ENCODE assay signal across 9 cellular contexts in the genomic region with DNA sequence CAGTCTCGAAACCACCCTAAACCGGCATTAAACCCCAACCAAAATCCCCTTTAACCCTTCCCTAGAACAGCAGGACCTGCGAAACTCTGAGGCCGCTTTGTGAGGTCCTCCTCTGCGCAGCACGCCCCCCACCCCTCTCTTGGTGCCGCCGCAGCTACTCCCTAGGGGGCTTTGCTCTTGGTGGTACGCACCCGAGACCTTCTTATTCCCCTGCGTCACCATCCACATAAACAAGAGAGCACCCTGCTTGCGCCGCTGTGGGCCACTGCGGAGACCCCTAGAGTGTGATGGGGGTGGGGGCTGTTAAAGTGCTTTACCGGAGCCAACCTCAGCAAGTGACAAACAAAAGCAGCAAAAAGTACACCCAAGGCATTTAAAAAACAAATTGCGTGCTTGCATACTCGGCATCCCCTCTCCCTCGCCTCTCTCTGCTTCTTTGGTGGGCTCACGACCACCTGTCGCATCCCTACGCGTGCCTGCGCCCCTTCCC. TPM values are rescaled to one million over a fixed set of nuclear protein-coding genes. Genes with fewer than 3 reads are reported as not detected.
DNase-seq lines count a peak whose midpoint lies in the region; TF ChIP-seq lines count a peak whose summit lies in the region.
"Had no signal": no experiment of that assay in that cellular context is flagged by ENCODE, and none has a peak within 500 bp of the region (broad histone marks: within the 10 kb centered on the region; RNA-seq: fewer than 3 reads in every experiment).

No MANE protein-coding gene starts in this region.

- DNase-seq in cardiac muscle cell (ENCODE audit: low read depth in 1 of 2, low spot score in 1 of 2) (no peak), cardiac septum (ENCODE audit: low spot score) (no peak), mesenteric fat pad (ENCODE audit: low spot score) (peak; percentile 83), transverse colon (no peak), G401 (ENCODE audit: low spot score) (no peak), LoVo (ENCODE audit: low spot score) (no peak), HEK293T (ENCODE audit: extremely low spot score) (no peak)

- H3K36me3 ChIP-seq in cardiac muscle cell (no peaks in the 10 kb centered on the region), transverse colon (no peaks in the 10 kb centered on the region)

- in situ Hi-C loops in transverse colon (cut with MboI; ENCODE audit: low pct_ligation_motif_present in 1 of 4, low pct_unique_long_range_greater_than_20kb in 1 of 4, low sequenced_read_pairs in 3 of 4) (loop anchor here (25.0 kb wide), 6 partner anchors 90 to 615 kb away; a partner anchor contains a TSS), G401 (cut with HindIII; ENCODE audit: low sequenced_read_pairs) (loop anchor here (25.0 kb wide), 1 partner anchor 610 kb away; no protein-coding TSS in a partner anchor)

- no peaks in the 10 kb centered on the region for H3K4me1 ChIP-seq in cardiac muscle cell (ENCODE audit: low read depth)
- peaks cover 0 to 30% (median 9%) of the 10 kb centered on the region in 4 donors for H3K4me1 ChIP-seq in transverse colon

- TF ChIP-seq CTCF in cardiac muscle cell (IDR thresholded peaks at IDR 0.05; ENCODE audit: low read depth, low read length) (no peak), brain (conservative IDR thresholded peaks at IDR 0.05) (no peak), transverse colon (IDR thresholded peaks at IDR 0.05) (no peak)

- peak overlapping the region; percentile 82 to 90 (median 85) for H3K4me3 Mint-ChIP-seq in brain

- peaks cover 0 to 14% (median 6%) of the 10 kb centered on the region in 5 experiments for H3K9me3 Mint-ChIP-seq in brain

- peaks cover 34% of the 10 kb centered on the region for H3K4me1 Mint-ChIP-seq in brain

- TF ChIP-seq POLR2A in transverse colon (IDR thresholded peaks at IDR 0.05), result no peak

- peak overlapping the region; percentile 52 for H3K4me3 ChIP-seq in cardiac muscle cell
- peak overlapping the region in 3 of 4 donors; percentile 17 to 41 (median 38) for H3K4me3 ChIP-seq in transverse colon

- CTCF ChIA-PET in HEK293T (lab: Yijun Ruan, JAX), result no interaction called here

- intact Hi-C loops in cardiac septum (cut with DNase I) (loop anchor here (10.0 kb wide), 2 partner anchors 197 to 617 kb away; a partner anchor contains a TSS), transverse colon (cut with DNase I; ENCODE audit: low total_unique reads) (no loop called here)

- no peak for TF ChIP-seq EP300 in transverse colon (IDR thresholded peaks at IDR 0.05; ENCODE audit: low read depth)

- POLR2A ChIA-PET in HEK293T (lab: Yijun Ruan, JAX), result no interaction called here

- WGBS in transverse colon (ENCODE audit: low coverage in 1 of 2), 2 donors, result 47% methylated on average over 22 of the region's 23 CpGs; no CpG with 5 or more reads in 1 of the 2 donors

- H3K36me3 Mint-ChIP-seq in brain, result no peaks in the 10 kb centered on the region

- H3K9me3 ChIP-seq in cardiac muscle cell (ENCODE audit: low read depth) (no peaks in the 10 kb centered on the region), transverse colon (no peaks in the 10 kb centered on the region)

- H3K27me3 ChIP-seq in cardiac muscle cell (peaks cover 57% of the 10 kb centered on the region), transverse colon (peaks cover 77% of the 10 kb centered on the region)

- H3K27ac ChIP-seq in cardiac muscle cell, result no peak overlapping the region
- H3K27ac ChIP-seq in transverse colon, result no peak overlapping the region
- H3K27ac ChIP-seq: VCaP had no signal

- H3K27me3 Mint-ChIP-seq in brain, result peaks cover 89% of the 10 kb centered on the region

- H3K27ac Mint-ChIP-seq in brain, result peak overlapping the region in 3 of 5 experiments; percentile 1 to 38 (median 15)

TF ChIP-seq in HEK293T, 16 proteins besides CTCF, POLR2A, EP300 and RAD21:
- TF ChIP-seq LEF1 (IDR thresholded peaks at IDR 0.05; ENCODE audit: borderline replicate concordance), result no peak
- no peak for TF ChIP-seq SP1 (IDR thresholded peaks at IDR 0.05)
- TF ChIP-seq FOXA1 (IDR thresholded peaks at IDR 0.05), result no peak
- no peak for TF ChIP-seq TARDBP (IDR thresholded peaks at IDR 0.05)
- TF ChIP-seq ZNF384 (IDR thresholded peaks at IDR 0.05), result no peak
- TF ChIP-seq BHLHE40 (IDR thresholded peaks at IDR 0.05; ENCODE audit: borderline replicate concordance), result no peak
- TF ChIP-seq, protein P1, sequence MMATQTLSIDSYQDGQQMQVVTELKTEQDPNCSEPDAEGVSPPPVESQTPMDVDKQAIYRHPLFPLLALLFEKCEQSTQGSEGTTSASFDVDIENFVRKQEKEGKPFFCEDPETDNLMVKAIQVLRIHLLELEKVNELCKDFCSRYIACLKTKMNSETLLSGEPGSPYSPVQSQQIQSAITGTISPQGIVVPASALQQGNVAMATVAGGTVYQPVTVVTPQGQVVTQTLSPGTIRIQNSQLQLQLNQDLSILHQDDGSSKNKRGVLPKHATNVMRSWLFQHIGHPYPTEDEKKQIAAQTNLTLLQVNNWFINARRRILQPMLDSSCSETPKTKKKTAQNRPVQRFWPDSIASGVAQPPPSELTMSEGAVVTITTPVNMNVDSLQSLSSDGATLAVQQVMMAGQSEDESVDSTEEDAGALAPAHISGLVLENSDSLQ (IDR thresholded peaks at IDR 0.05), result no peak
- no peak for TF ChIP-seq ARNT (IDR thresholded peaks at IDR 0.05)

RNA-seq across cellular contexts. Expression of a gene that starts 0.5 kb away (rescaled TPM):
- total RNA-seq in cardiac muscle cell, result 1,319 and 1,641 TPM in 2 replicates
- 2,522 and 2,744 TPM in 2 replicates for polyA plus RNA-seq in cardiac muscle cell
- 1,579 TPM for total RNA-seq in cardiac septum
- polyA plus RNA-seq in brain (ENCODE audit: insufficient read depth, low read depth, low replicate concordance), result 3,328 TPM
- 697 TPM for total RNA-seq in mesenteric fat pad
- total RNA-seq in transverse colon, result 100 to 1,000 TPM; 501 to 716 (median 535) TPM
- 580 and 603 TPM in 2 replicates for total RNA-seq in G401 (2014; rRNA removed; shearing (Covaris generic))

RNA-seq across cellular contexts. Expression of a gene that starts 1.3 kb away (rescaled TPM):
- total RNA-seq in cardiac muscle cell (1.3 and 1.8 TPM in 2 replicates), cardiac septum (0.75 TPM), mesenteric fat pad (0.42 TPM), transverse colon (1 to 10 TPM in 1 of 4 donors, under 1 TPM in 1, not detected in 2; 0.55 to 1.1 TPM)
- polyA plus RNA-seq in cardiac muscle cell (1.3 and 1.4 TPM in 2 replicates), brain (ENCODE audit: insufficient read depth, low read depth, low replicate concordance) (not detected)
- total RNA-seq in G401 (2014; rRNA removed; shearing (Covaris generic)), result not detected in 2 replicates
